23 cellular contexts compared by ENCODE assay signal in the genomic region with DNA sequence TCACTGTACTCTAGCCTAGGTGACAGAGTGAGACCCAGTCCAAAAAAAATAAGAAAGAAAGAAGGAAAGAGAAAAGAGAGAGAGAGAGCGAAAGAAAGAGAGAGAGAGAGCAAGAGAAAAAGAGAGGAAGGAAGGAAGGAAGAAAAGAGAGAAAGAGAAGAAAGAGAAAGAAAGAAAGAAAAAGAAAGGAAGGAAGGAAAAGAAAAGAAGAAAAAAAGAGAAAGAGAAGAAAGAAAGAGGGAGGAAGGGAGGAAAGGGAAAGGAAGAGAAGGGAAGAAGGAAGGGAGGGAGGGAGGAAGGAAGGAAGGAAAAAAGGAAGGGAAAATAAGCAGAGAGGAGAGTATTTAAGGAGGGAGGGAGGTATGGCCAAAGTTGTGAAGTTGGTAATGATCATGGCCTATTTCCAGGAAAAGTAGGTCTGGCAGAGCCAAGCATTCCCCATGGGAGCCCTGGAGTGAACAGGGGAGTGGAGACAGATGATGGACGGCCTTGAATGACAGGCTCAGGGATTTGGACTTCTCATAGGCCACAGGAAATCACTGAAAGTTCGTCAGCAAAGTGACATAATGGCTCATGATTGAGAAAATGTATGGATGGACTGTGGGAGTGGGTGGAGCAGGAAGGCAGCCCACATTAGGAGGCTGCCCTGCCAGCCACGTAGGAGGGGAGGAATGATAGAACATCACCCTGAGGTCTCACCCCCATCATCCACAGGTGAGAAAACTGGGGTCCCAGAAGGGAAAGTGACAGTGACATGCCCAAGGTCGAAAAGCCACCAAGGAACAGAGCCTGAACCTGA.
"Had no signal": no experiment of that assay in that cellular context is flagged by ENCODE, and none has a peak within 500 bp of the region (broad histone marks: within the 10 kb centered on the region; RNA-seq: fewer than 3 reads in every experiment).

No MANE protein-coding gene starts in this region.

- H3K36me3 Mint-ChIP-seq: activated naive CD4-positive, alpha-beta T cell treated with anti-CD3 and anti-CD28 coated beads, Interleukin-2, amount 50 U/mL, for 72 hours; naive thymus-derived CD4-positive, alpha-beta T cell had no signal

- DNase-seq: activated CD4-positive, alpha-beta T cell treated with anti-CD3 and anti-CD28 coated beads, Interleukin-2, amount 50 U/mL, for 48 hours; activated effector memory CD4-positive, alpha-beta T cell treated with anti-CD3 and anti-CD28 coated beads, Interleukin-2, amount 50 U/mL, for 16 hours; activated T-cell treated with anti-CD3 and anti-CD28 coated beads, Interleukin-2, amount 50 U/mL, for 4 hours; body of pancreas; central memory CD4-positive, alpha-beta T cell; effector CD8-positive, alpha-beta T cell; esophagus squamous epithelium; foreskin keratinocyte; glutamatergic neuron; hypothalamus; kidney; left ventricle myocardium inferior; naive thymus-derived CD4-positive, alpha-beta T cell; pancreas; spleen; stomach; testis; upper lobe of right lung had no signal

- H3K4me3 ChIP-seq: body of pancreas, coronary artery, esophagus squamous epithelium, left ventricle myocardium inferior, pancreas, spleen, stomach, testis, upper lobe of right lung had no signal

- H3K4me1 Mint-ChIP-seq: naive thymus-derived CD4-positive, alpha-beta T cell had no signal

- H3K36me3 ChIP-seq: esophagus squamous epithelium, left ventricle myocardium inferior, pancreas, spleen, stomach, upper lobe of right lung had no signal

- FAIRE-seq: endothelial cell of umbilical vein, kidney, pancreas had no signal

- H3K4me3 Mint-ChIP-seq: activated T-cell treated with anti-CD3 and anti-CD28 coated beads, Interleukin-2, amount 50 U/mL, for 4 hours; naive thymus-derived CD4-positive, alpha-beta T cell had no signal

- H3K9me3 Mint-ChIP-seq: activated naive CD4-positive, alpha-beta T cell treated with anti-CD3 and anti-CD28 coated beads, Interleukin-2, amount 50 U/mL, for 72 hours; activated T-cell treated with anti-CD3 and anti-CD28 coated beads, Interleukin-2, amount 50 U/mL, for 4 hours had no signal

- H3K4me1 ChIP-seq: body of pancreas, foreskin keratinocyte, left ventricle myocardium inferior, pancreas, spleen, stomach, testis, upper lobe of right lung had no signal

- H3K27ac Mint-ChIP-seq: naive thymus-derived CD4-positive, alpha-beta T cell had no signal

- H3K27me3 ChIP-seq: body of pancreas, pancreas, testis, upper lobe of right lung had no signal

- H3K27ac ChIP-seq: body of pancreas, coronary artery, esophagus squamous epithelium, foreskin keratinocyte, left ventricle myocardium inferior, pancreas, spleen, stomach, testis, upper lobe of right lung, VCaP had no signal

- ATAC-seq: activated naive CD4-positive, alpha-beta T cell treated with anti-CD3 and anti-CD28 coated beads, Interleukin-2, amount 50 U/mL, for 72 hours; activated T-cell treated with anti-CD3 and anti-CD28 coated beads, Interleukin-2, amount 50 U/mL, for 4 hours; body of pancreas; foreskin keratinocyte; naive thymus-derived CD4-positive, alpha-beta T cell; pancreas; sciatic nerve; upper lobe of right lung had no signal

- H3K9me3 ChIP-seq: body of pancreas, esophagus squamous epithelium, left ventricle myocardium inferior, pancreas, spleen, stomach, testis, upper lobe of right lung had no signal
